In the genomic region with DNA sequence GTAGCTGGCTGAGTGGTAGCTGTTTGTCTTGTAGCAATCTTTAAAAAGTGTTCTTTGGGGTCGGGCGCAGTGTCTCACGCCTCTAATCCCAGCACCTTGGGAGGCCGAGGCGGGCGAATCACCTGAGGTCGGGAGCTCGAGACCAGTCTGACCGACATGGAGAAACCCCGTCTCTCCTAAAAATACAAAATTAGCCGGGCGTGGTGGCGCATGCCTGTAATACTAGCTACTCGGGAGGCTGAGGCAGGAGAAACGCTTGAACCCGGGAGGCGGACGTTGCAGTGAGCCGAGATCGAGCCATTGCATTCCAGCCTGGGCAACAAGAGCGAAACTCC, we compare ENCODE assay signal across 8 cellular contexts. TPM values are rescaled to one million over a fixed set of nuclear protein-coding genes. Genes with fewer than 3 reads are reported as not detected.
DNase-seq lines count a peak whose midpoint lies in the region; ATAC-seq and TF ChIP-seq lines count a peak whose summit lies in the region.
"Not testable (repeated sequence)": the region's sequence is repeated elsewhere in the genome, so short reads cannot be mapped to it uniquely, and the experiment has no call there.

No MANE protein-coding gene starts in this region.

- H3K27ac ChIP-seq in dorsolateral prefrontal cortex, result peak overlapping the region in 55 of 59 donors; percentile 53 to 90 (median 79)
- peak overlapping the region; percentile 4 for H3K27ac ChIP-seq in iPS-18a (ENCODE audit: low read length)
- not testable (repeated sequence) for H3K27ac ChIP-seq in neuronal stem cell (replicated peaks; ENCODE audit: low read length)
- H3K27ac ChIP-seq in tibial nerve, result peak overlapping the region; percentile 64 to 89 (median 81)

- H3K79me1 ChIP-seq in neuronal stem cell (ENCODE audit: low read depth, low read length), result not testable (repeated sequence)

- CTCF ChIA-PET in activated CD8-positive, alpha-beta memory T cell treated with anti-CD3 and anti-CD28 coated beads, Interleukin-2, amount 10 ng/mL, durations not matched to agents 7 days and 5 days (lab: Charles Lee), result interaction anchor here (0.8 to 5.8 kb wide), 21 partner anchors 8 to 816 kb away, joined by 3 to 73 read pairs (median 5); a partner anchor contains a TSS

- peaks cover 32% of the 10 kb centered on the region for H3K4me1 ChIP-seq in HAP-1
- H3K4me1 ChIP-seq in iPS-18a (ENCODE audit: control insufficient read depth, low read depth, low read length); neuronal stem cell (ENCODE audit: control insufficient read depth in 2 of 2, insufficient read depth in 1 of 2, low read depth in 1 of 2, low read length in 2 of 2): not testable (repeated sequence)
- H3K4me1 ChIP-seq in tibial nerve, result peaks cover 0 to 57% (median 22%) of the 10 kb centered on the region in 4 donors

- H2AFZ ChIP-seq in neuronal stem cell (ENCODE audit: low read length), result peak overlapping the region; percentile 96

- H3K4me2 ChIP-seq in neuronal stem cell (ENCODE audit: insufficient read depth, low read length, poor library complexity, severe bottlenecking), result not testable (repeated sequence)

- not testable (repeated sequence) for H3K9me3 Mint-ChIP-seq in activated CD8-positive, alpha-beta memory T cell treated with anti-CD3 and anti-CD28 coated beads, Interleukin-2, amount 10 ng/mL, durations not matched to agents 7 days and 5 days (ENCODE audit: low read depth)

- H4K8ac ChIP-seq in neuronal stem cell (ENCODE audit: low read depth, low read length), result not testable (repeated sequence)

- not testable (repeated sequence) for H3K36me3 ChIP-seq in HAP-1 (replicated peaks); iPS-18a (ENCODE audit: control insufficient read depth, low read depth, low read length); tibial nerve
- peaks cover 0 to 27% of the 10 kb centered on the region in 2 donors for H3K36me3 ChIP-seq in neuronal stem cell (replicated peaks in 1 of 2; ENCODE audit: control insufficient read depth in 2 of 2, insufficient read depth in 2 of 2, low read length in 2 of 2)

- H3K27me3 Mint-ChIP-seq in activated CD8-positive, alpha-beta memory T cell treated with anti-CD3 and anti-CD28 coated beads, Interleukin-2, amount 10 ng/mL, durations not matched to agents 7 days and 5 days, result not testable (repeated sequence)

- no CpG with 5 or more reads among the region's 21 CpGs for WGBS in neuronal stem cell (ENCODE audit: extremely low coverage in 2 of 2, insufficient read length in 2 of 2, insufficient replicate concordance in 1 of 2), 2 donors
- WGBS in tibial nerve, 2 donors, result 1 to 3% methylated on average over 21 of the region's 21 CpGs

- not testable (repeated sequence) for H3K9me3 ChIP-seq in HAP-1; iPS-18a (ENCODE audit: control insufficient read depth, low read depth, low read length); neuronal stem cell (replicated peaks in 1 of 2; ENCODE audit: control insufficient read depth in 2 of 2, insufficient read depth in 1 of 2, low read depth in 1 of 2, low read length in 2 of 2); tibial nerve

- not testable (repeated sequence) for H3K23ac ChIP-seq in neuronal stem cell (ENCODE audit: low read depth, low read length, poor library complexity)

- H3K4me1 Mint-ChIP-seq in activated CD8-positive, alpha-beta memory T cell treated with anti-CD3 and anti-CD28 coated beads, Interleukin-2, amount 10 ng/mL, durations not matched to agents 7 days and 5 days, result peaks cover 66% of the 10 kb centered on the region

- H2BK5ac ChIP-seq in neuronal stem cell (ENCODE audit: low read length), result not testable (repeated sequence)

- H3K27me3 ChIP-seq in HAP-1 (ENCODE audit: low read depth); dorsolateral prefrontal cortex; iPS-18a (ENCODE audit: control insufficient read depth, insufficient read depth, low read length); neuronal stem cell (ENCODE audit: control insufficient read depth in 3 of 3, insufficient read depth in 3 of 3, low read depth in 1 of 3, low read length in 3 of 3); tibial nerve: not testable (repeated sequence)

- not testable (repeated sequence) for H4K91ac ChIP-seq in neuronal stem cell (ENCODE audit: low read depth, low read length, poor library complexity)

- TF ChIP-seq CTCF in LNCaP clone FGC (IDR thresholded peaks at IDR 0.05; ENCODE audit: control insufficient read depth, extremely low read depth, insufficient read depth); dorsolateral prefrontal cortex (IDR thresholded peaks at IDR 0.05 in 54 of 56, conservative IDR thresholded peaks at IDR 0.05 in 2 of 56; ENCODE audit: low read depth in 1 of 56, partially characterized antibody in 56 of 56); tibial nerve (IDR thresholded peaks at IDR 0.05): not testable (repeated sequence)

- H2AK5ac ChIP-seq in neuronal stem cell (ENCODE audit: low read depth, low read length), result not testable (repeated sequence)

- not testable (repeated sequence) for H3K4ac ChIP-seq in neuronal stem cell (ENCODE audit: low read length)

- not testable (repeated sequence) for TF ChIP-seq POLR2A in tibial nerve (IDR thresholded peaks at IDR 0.05)

- peak overlapping the region; percentile 70 for H3K18ac ChIP-seq in neuronal stem cell (ENCODE audit: low read length)

- peak overlapping the region; percentile 92 for H3K4me3 Mint-ChIP-seq in activated CD8-positive, alpha-beta memory T cell treated with anti-CD3 and anti-CD28 coated beads, Interleukin-2, amount 10 ng/mL, durations not matched to agents 7 days and 5 days

- H3K36me3 Mint-ChIP-seq in activated CD8-positive, alpha-beta memory T cell treated with anti-CD3 and anti-CD28 coated beads, Interleukin-2, amount 10 ng/mL, durations not matched to agents 7 days and 5 days, result peaks cover 18% of the 10 kb centered on the region

- H3K14ac ChIP-seq in neuronal stem cell (ENCODE audit: low read length), result not testable (repeated sequence)

- peak overlapping the region; percentile 80 for H3K4me3 ChIP-seq in GM08714 (ENCODE audit: low read length)
- H3K4me3 ChIP-seq in HAP-1, result peak overlapping the region; percentile 95
- peak overlapping the region; percentile 86 for H3K4me3 ChIP-seq in LNCaP clone FGC (ENCODE audit: low read depth, low read length)
- H3K4me3 ChIP-seq in dorsolateral prefrontal cortex, result peak overlapping the region; percentile 53 to 100 (median 94)
- H3K4me3 ChIP-seq in iPS-18a (ENCODE audit: low read length), result peak overlapping the region; percentile 88
- H3K4me3 ChIP-seq in neuronal stem cell (ENCODE audit: low read length in 2 of 2), result peak overlapping the region; percentile 83 to 89
- peak overlapping the region; percentile 76 to 89 (median 80) for H3K4me3 ChIP-seq in tibial nerve

- intact Hi-C loops in dorsolateral prefrontal cortex (cut with DNase I), result loop anchor here (1.0 to 10.0 kb wide), 5 partner anchors 107 to 491 kb away; a partner anchor contains a TSS

- H2BK15ac ChIP-seq in neuronal stem cell (ENCODE audit: low read length), result not testable (repeated sequence)

- not testable (repeated sequence) for ATAC-seq in activated CD8-positive, alpha-beta memory T cell treated with anti-CD3 and anti-CD28 coated beads, Interleukin-2, amount 10 ng/mL, durations not matched to agents 7 days and 5 days

- not testable (repeated sequence) for TF ChIP-seq EP300 in tibial nerve (IDR thresholded peaks at IDR 0.05)

- in situ Hi-C loops in HAP-1 (cut with MboI; ENCODE audit: low sequenced_read_pairs), result not testable (repeated sequence)

- H2BK12ac ChIP-seq in neuronal stem cell (ENCODE audit: low read length), result not testable (repeated sequence)

- peak overlapping the region; percentile 79 for H3K9ac ChIP-seq in iPS-18a (ENCODE audit: low read length)
- not testable (repeated sequence) for H3K9ac ChIP-seq in neuronal stem cell (ENCODE audit: low read depth, low read length, poor library complexity)

- DNase-seq in HAP-1 (ENCODE audit: low spot score in 2 of 2); LNCaP clone FGC (ENCODE audit: low read depth); activated CD8-positive, alpha-beta memory T cell treated with anti-CD3 and anti-CD28 coated beads, Interleukin-2, amount 10 ng/mL, durations not matched to agents 7 days and 5 days; neuronal stem cell (ENCODE audit: low spot score); tibial nerve (ENCODE audit: low spot score in 2 of 2): not testable (repeated sequence)
- peak in 1 of 10 donors; percentile 29 for DNase-seq in dorsolateral prefrontal cortex

- H3K27ac Mint-ChIP-seq in activated CD8-positive, alpha-beta memory T cell treated with anti-CD3 and anti-CD28 coated beads, Interleukin-2, amount 10 ng/mL, durations not matched to agents 7 days and 5 days, result peak overlapping the region; percentile 96

- H2BK120ac ChIP-seq in neuronal stem cell (ENCODE audit: low read depth, low read length), result not testable (repeated sequence)

RNA-seq across cellular contexts. Expression of a gene that starts 0.4 kb away (rescaled TPM):
- 10 to 100 TPM; 54.8 to 57.8 TPM for total RNA-seq in activated CD8-positive, alpha-beta memory T cell treated with anti-CD3 and anti-CD28 coated beads, Interleukin-2, amount 10 ng/mL, durations not matched to agents 7 days and 5 days
- 10 to 100 TPM; 26.1 to 54.8 (median 38.1) TPM for total RNA-seq in dorsolateral prefrontal cortex
- 18.4 TPM for polyA plus RNA-seq in neuronal stem cell (2013, experiment 1 of 2)
- polyA plus RNA-seq in neuronal stem cell (2013, experiment 2 of 2), result 19.3 TPM
- 10 to 100 TPM; 17.8 to 32.3 (median 20.1) TPM for total RNA-seq in tibial nerve
